In the genomic region with DNA sequence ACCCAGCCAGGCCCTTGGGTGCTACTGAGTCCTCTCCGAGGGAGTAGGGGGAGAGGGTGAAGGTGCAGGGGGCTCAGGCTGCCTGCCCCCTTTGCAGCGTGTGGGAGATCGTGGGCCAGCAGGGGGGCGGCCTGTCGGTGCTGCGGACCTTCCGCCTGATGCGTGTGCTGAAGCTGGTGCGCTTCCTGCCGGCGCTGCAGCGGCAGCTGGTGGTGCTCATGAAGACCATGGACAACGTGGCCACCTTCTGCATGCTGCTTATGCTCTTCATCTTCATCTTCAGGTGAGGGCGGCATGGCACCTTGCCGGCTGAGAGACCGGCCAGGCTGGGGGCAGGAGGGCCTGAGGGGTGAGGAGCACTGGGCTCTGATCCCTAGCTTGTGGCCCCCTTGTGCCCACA, we compare ENCODE assay signal across 27 cellular contexts. TPM values are rescaled to one million over a fixed set of nuclear protein-coding genes. Genes with fewer than 3 reads are reported as not detected.
"Had no signal": no experiment of that assay in that cellular context is flagged by ENCODE, and none has a peak within 500 bp of the region (broad histone marks: within the 10 kb centered on the region; RNA-seq: fewer than 3 reads in every experiment).

No MANE protein-coding gene starts in this region.

- H3K36me3 ChIP-seq: ascending aorta, breast epithelium, esophagus muscularis mucosa, gastrocnemius medialis had no signal

- H3K27ac ChIP-seq: ascending aorta, breast epithelium, coronary artery, dorsolateral prefrontal cortex, esophagus muscularis mucosa, foreskin keratinocyte, gastrocnemius medialis had no signal

- H3K27me3 ChIP-seq: ascending aorta, breast epithelium, dorsolateral prefrontal cortex, esophagus muscularis mucosa, foreskin keratinocyte, gastrocnemius medialis had no signal

- H3K4me1 ChIP-seq: breast epithelium had no signal

- H3K4me3 ChIP-seq: ascending aorta, breast epithelium, coronary artery, dorsolateral prefrontal cortex, esophagus muscularis mucosa, gastrocnemius medialis had no signal

- DNase-seq: activated B cell treated with CpG ODN at 0.5 μM for 24 hours; activated CD4-positive, alpha-beta memory T cell treated with anti-CD3 and anti-CD28 coated beads, Interleukin-2, amount 10 ng/mL, durations not matched to agents 7 days and 5 days; activated CD4-positive, alpha-beta T cell treated with anti-CD3 and anti-CD28 coated beads, Interleukin-2, amount 10 ng/mL, durations not matched to agents 7 days and 5 days; activated CD4-positive, alpha-beta T cell treated with anti-CD3 and anti-CD28 coated beads, Interleukin-2, amount 50 U/mL, for 4 hours; activated CD8-positive, alpha-beta memory T cell treated with anti-CD3 and anti-CD28 coated beads, Interleukin-2, amount 50 U/mL, for 48 hours; activated gamma-delta T cell; activated naive CD4-positive, alpha-beta T cell; activated naive CD4-positive, alpha-beta T cell treated with anti-CD3 and anti-CD28 coated beads, Interleukin-2, amount 10 ng/mL, durations not matched to agents 7 days and 5 days; activated naive CD8-positive, alpha-beta T cell treated with anti-CD3 and anti-CD28 coated beads, Interleukin-2, amount 10 ng/mL, durations not matched to agents 7 days and 5 days; activated T-cell treated with anti-CD3 and anti-CD28 coated beads for 4 hours; activated T-cell treated with anti-CD3 and anti-CD28 coated beads, Interleukin-2, amount 50 U/mL, for 24 hours; activated T-cell treated with anti-CD3 and anti-CD28 coated beads, Interleukin-2, amount 50 U/mL, for 72 hours; dorsolateral prefrontal cortex; effector memory CD4-positive, alpha-beta T cell; endodermal cell; foreskin keratinocyte; gastrocnemius medialis; glutamatergic neuron; T-helper 2 cell had no signal

- H3K9me3 ChIP-seq: ascending aorta, breast epithelium, esophagus muscularis mucosa, gastrocnemius medialis had no signal

- ATAC-seq: activated CD4-positive, CD25-positive, alpha-beta regulatory T cell treated with anti-CD3 and anti-CD28 coated beads, Interleukin-2, amount 50 U/mL, for 24 hours; activated naive CD4-positive, alpha-beta T cell treated with anti-CD3 and anti-CD28 coated beads, Interleukin-2, amount 50 U/mL, for 72 hours; activated T-cell treated with anti-CD3 and anti-CD28 coated beads, Interleukin-2, amount 50 U/mL, for 72 hours; foreskin keratinocyte; gastrocnemius medialis had no signal

RNA-seq across cellular contexts. Expression of a gene that starts 30.8 kb away (rescaled TPM):
- total RNA-seq: activated CD4-positive, alpha-beta memory T cell treated with anti-CD3 and anti-CD28 coated beads, Interleukin-2, amount 10 ng/mL, durations not matched to agents 7 days and 5 days; activated CD4-positive, alpha-beta T cell treated with anti-CD3 and anti-CD28 coated beads, Interleukin-2, amount 10 ng/mL, durations not matched to agents 7 days and 5 days; epithelial cell of proximal tubule; T-helper 1 cell treated with Interleukin-12 subunit alpha and Interleukin-12 subunit beta and Interleukin-4 antibody, amounts not matched to agents 30 ng/mL and 1 ng/mL, for 36 hours had no signal

RNA-seq across cellular contexts. Expression of a gene that starts 43.3 kb away (rescaled TPM):
- total RNA-seq: activated CD4-positive, alpha-beta T cell treated with anti-CD3 and anti-CD28 coated beads, Interleukin-2, amount 10 ng/mL, durations not matched to agents 7 days and 5 days; activated naive CD4-positive, alpha-beta T cell treated with anti-CD3 and anti-CD28 coated beads, Interleukin-2, amount 50 U/mL, for 72 hours; activated T-cell treated with anti-CD3 and anti-CD28 coated beads, Interleukin-2, amount 50 U/mL, for 72 hours; T-helper 1 cell treated with Interleukin-12 subunit alpha and Interleukin-12 subunit beta and Interleukin-4 antibody, amounts not matched to agents 30 ng/mL and 1 ng/mL, for 36 hours had no signal

RNA-seq across cellular contexts. Expression of a gene that starts 58.8 kb away (rescaled TPM):
- total RNA-seq: activated B cell treated with CpG ODN at 0.5 μM for 24 hours; activated CD4-positive, alpha-beta memory T cell treated with anti-CD3 and anti-CD28 coated beads, Interleukin-2, amount 10 ng/mL, durations not matched to agents 7 days and 5 days; activated CD4-positive, alpha-beta T cell treated with anti-CD3 and anti-CD28 coated beads, Interleukin-2, amount 10 ng/mL, durations not matched to agents 7 days and 5 days; activated naive CD4-positive, alpha-beta T cell treated with anti-CD3 and anti-CD28 coated beads, Interleukin-2, amount 50 U/mL, for 72 hours; activated naive CD8-positive, alpha-beta T cell treated with anti-CD3 and anti-CD28 coated beads, Interleukin-2, amount 10 ng/mL, durations not matched to agents 7 days and 5 days; activated T-cell treated with anti-CD3 and anti-CD28 coated beads, Interleukin-2, amount 50 U/mL, for 72 hours; esophagus muscularis mucosa; gastrocnemius medialis had no signal
